Comparison of ENCODE assay signal across 32 cellular contexts in genomic region chr3:172543884-172544283, GRCh38. TPM values are rescaled to one million over a fixed set of nuclear protein-coding genes. Genes with fewer than 3 reads are reported as not detected.
"Had no signal": no experiment of that assay in that cellular context is flagged by ENCODE, and none has a peak within 500 bp of the region (broad histone marks: within the 10 kb centered on the region; RNA-seq: fewer than 3 reads in every experiment).

No MANE protein-coding gene starts in this region.

- ATAC-seq: activated CD4-positive, CD25-positive, alpha-beta regulatory T cell treated with anti-CD3 and anti-CD28 coated beads, Interleukin-2, amount 50 U/mL, for 24 hours; activated CD8-positive, alpha-beta memory T cell treated with anti-CD3 and anti-CD28 coated beads, Interleukin-2, amount 10 ng/mL, durations not matched to agents 7 days and 5 days; activated CD8-positive, alpha-beta T cell treated with anti-CD3 and anti-CD28 coated beads, Interleukin-2, amount 10 ng/mL, durations not matched to agents 7 days and 5 days; activated naive CD8-positive, alpha-beta T cell treated with anti-CD3 and anti-CD28 coated beads, Interleukin-2, amount 50 U/mL, for 24 hours; body of pancreas; effector memory CD8-positive, alpha-beta T cell; foreskin keratinocyte; gastrocnemius medialis; T-helper 17 cell had no signal

- H3K36me3 ChIP-seq: adrenal gland, esophagus muscularis mucosa, gastrocnemius medialis, WERI-Rb-1 had no signal

- DNase-seq: activated B cell treated with CpG ODN at 0.5 μM for 24 hours; activated CD4-positive, alpha-beta memory T cell treated with anti-CD3 and anti-CD28 coated beads for 36 hours; activated CD4-positive, alpha-beta T cell treated with anti-CD3 and anti-CD28 coated beads for 48 hours; activated CD8-positive, alpha-beta memory T cell treated with anti-CD3 and anti-CD28 coated beads, Interleukin-2, amount 10 ng/mL, durations not matched to agents 7 days and 5 days; activated CD8-positive, alpha-beta memory T cell treated with anti-CD3 and anti-CD28 coated beads, Interleukin-2, amount 50 U/mL, for 4 hours; activated CD8-positive, alpha-beta T cell treated with anti-CD3 and anti-CD28 coated beads, Interleukin-2, amount 10 ng/mL, durations not matched to agents 7 days and 5 days; activated effector memory CD4-positive, alpha-beta T cell treated with anti-CD3 and anti-CD28 coated beads, Interleukin-2, amount 50 U/mL, for 16 hours; activated naive CD4-positive, alpha-beta T cell treated with anti-CD3 and anti-CD28 coated beads for 36 hours; activated naive CD8-positive, alpha-beta T cell treated with anti-CD3 and anti-CD28 coated beads for 36 hours; activated naive CD8-positive, alpha-beta T cell treated with anti-CD3 and anti-CD28 coated beads, Interleukin-2, amount 50 U/mL, for 24 hours; activated T-cell treated with anti-CD3 and anti-CD28 coated beads, Interleukin-2, amount 50 U/mL, for 1 hour; activated T-cell treated with anti-CD3 and anti-CD28 coated beads, Interleukin-2, amount 50 U/mL, for 48 hours; adrenal gland; amygdala; aorta; body of pancreas; caudate nucleus; cortex of kidney; dermis blood vessel endothelial cell; effector CD4-positive, alpha-beta T cell; effector memory CD8-positive, alpha-beta T cell; erythroblast; foreskin keratinocyte; gastrocnemius medialis; glutamatergic neuron; T-helper 1 cell; T-helper 17 cell; T1000; WERI-Rb-1 had no signal

- H3K27ac ChIP-seq: adrenal gland, body of pancreas, gastrocnemius medialis, WERI-Rb-1 had no signal

- H3K4me3 ChIP-seq: adrenal gland, body of pancreas, esophagus muscularis mucosa, gastrocnemius medialis had no signal

- H3K27me3 ChIP-seq: adrenal gland, body of pancreas, esophagus muscularis mucosa, foreskin keratinocyte, gastrocnemius medialis had no signal

- H3K9me3 ChIP-seq: adrenal gland, body of pancreas, esophagus muscularis mucosa, gastrocnemius medialis had no signal

RNA-seq across cellular contexts. Expression of gene TNFSF10, which starts 20.7 kb away (rescaled TPM):
- total RNA-seq: chondrocyte had no signal
